In the genomic region with DNA sequence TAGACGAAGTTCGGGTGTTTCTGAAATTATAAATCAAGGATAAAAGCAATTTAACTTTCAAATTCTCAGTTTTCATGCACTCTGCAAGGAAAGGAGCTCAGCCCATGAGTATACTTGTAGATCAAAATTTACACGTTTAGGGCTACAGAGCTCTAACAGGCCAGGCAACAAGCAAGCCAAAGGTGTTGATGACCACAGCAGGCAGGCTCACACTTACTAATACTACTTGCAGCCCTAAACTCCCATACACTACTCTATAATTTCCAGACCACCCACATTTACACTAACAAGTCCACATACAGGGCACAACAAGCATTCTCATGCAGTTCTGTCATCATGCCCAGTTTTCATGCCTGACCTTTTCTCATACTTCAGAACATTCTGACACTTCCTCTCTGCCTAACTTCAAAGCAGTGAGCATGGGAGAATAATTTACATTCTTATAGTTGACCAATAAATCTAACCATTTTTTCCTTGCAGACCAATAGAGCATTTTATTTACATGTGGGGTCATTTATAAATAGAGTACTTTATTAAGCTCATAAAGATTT, we compare ENCODE assay signal across 1 cellular context.
TF ChIP-seq lines count a peak whose summit lies in the region.

No MANE protein-coding gene starts in this region.

TF ChIP-seq in HepG2, 621 proteins besides CTCF, POLR2A, EP300 and RAD21 (continued from another document):
- TF ChIP-seq, protein P1, sequence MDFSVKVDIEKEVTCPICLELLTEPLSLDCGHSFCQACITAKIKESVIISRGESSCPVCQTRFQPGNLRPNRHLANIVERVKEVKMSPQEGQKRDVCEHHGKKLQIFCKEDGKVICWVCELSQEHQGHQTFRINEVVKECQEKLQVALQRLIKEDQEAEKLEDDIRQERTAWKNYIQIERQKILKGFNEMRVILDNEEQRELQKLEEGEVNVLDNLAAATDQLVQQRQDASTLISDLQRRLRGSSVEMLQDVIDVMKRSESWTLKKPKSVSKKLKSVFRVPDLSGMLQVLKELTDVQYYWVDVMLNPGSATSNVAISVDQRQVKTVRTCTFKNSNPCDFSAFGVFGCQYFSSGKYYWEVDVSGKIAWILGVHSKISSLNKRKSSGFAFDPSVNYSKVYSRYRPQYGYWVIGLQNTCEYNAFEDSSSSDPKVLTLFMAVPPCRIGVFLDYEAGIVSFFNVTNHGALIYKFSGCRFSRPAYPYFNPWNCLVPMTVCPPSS (IDR thresholded peaks at IDR 0.05), result no peak
- TF ChIP-seq PRMT3 (CRISPR knock-in tag; IDR thresholded peaks at IDR 0.05; ENCODE audit: borderline replicate concordance, low read depth) (no peak), MTA3 (CRISPR knock-in tag; IDR thresholded peaks at IDR 0.05) (no peak)
